23 cellular contexts compared by ENCODE assay signal in genomic region chr11:57746920-57747319, GRCh38. TPM values are rescaled to one million over a fixed set of nuclear protein-coding genes. Genes with fewer than 3 reads are reported as not detected.
DNase-seq lines count a peak whose midpoint lies in the region; ATAC-seq and TF ChIP-seq lines count a peak whose summit lies in the region.
"Had no signal": no experiment of that assay in that cellular context is flagged by ENCODE, and none has a peak within 500 bp of the region (broad histone marks: within the 10 kb centered on the region; RNA-seq: fewer than 3 reads in every experiment).

No MANE protein-coding gene starts in this region.

- DNase-seq in activated naive CD4-positive, alpha-beta T cell treated with anti-CD3 and anti-CD28 coated beads for 36 hours, result no peak
- no peak for DNase-seq in activated naive CD4-positive, alpha-beta T cell treated with anti-CD3 and anti-CD28 coated beads, Interleukin-2, amount 50 U/mL, for 16 hours
- DNase-seq in activated B cell treated with CpG ODN at 0.5 μM for 24 hours (no peak), immature natural killer cell (no peak), osteoblast (ENCODE audit: insufficient read length, low spot score, missing footprints) (no peak), T-helper 9 cell (no peak), dermis blood vessel endothelial cell (no peak)
- no peak for DNase-seq in stimulated activated naive CD8-positive, alpha-beta T cell treated with anti-CD3 and anti-CD28 coated beads, Interleukin-15, Interleukin-2, amounts not matched to agents 100 U/mL and 50 U/mL, for 24 hours
- DNase-seq: DMS53, GOT3, left cardiac atrium, midbrain, NCI-H187, NCI-H226, NCI-H774, Right ventricle myocardium superior, small intestine, SW 1271, trophoblast cell had no signal

- peaks cover 32% of the 10 kb centered on the region for H3K4me1 Mint-ChIP-seq in activated naive CD4-positive, alpha-beta T cell treated with anti-CD3 and anti-CD28 coated beads for 36 hours (ENCODE audit: low read depth)
- peaks cover 31% of the 10 kb centered on the region for H3K4me1 Mint-ChIP-seq in activated B cell treated with CpG ODN at 0.5 μM for 24 hours
- peaks cover 15 to 20% of the 10 kb centered on the region in 2 donors for H3K4me1 Mint-ChIP-seq in immature natural killer cell

- peaks cover 30% of the 10 kb centered on the region for H3K36me3 Mint-ChIP-seq in activated naive CD4-positive, alpha-beta T cell treated with anti-CD3 and anti-CD28 coated beads for 36 hours (ENCODE audit: low read depth)
- H3K36me3 Mint-ChIP-seq in activated B cell treated with CpG ODN at 0.5 μM for 24 hours (ENCODE audit: low read depth), result peaks cover 57% of the 10 kb centered on the region
- peaks cover 6 to 8% (median 8%) of the 10 kb centered on the region in 3 donors for H3K36me3 Mint-ChIP-seq in immature natural killer cell

- H3K27ac ChIP-seq in osteoblast (ENCODE audit: low read depth, low read length), result no peak overlapping the region

- no peak overlapping the region for H3K4me3 Mint-ChIP-seq in activated naive CD4-positive, alpha-beta T cell treated with anti-CD3 and anti-CD28 coated beads for 36 hours
- no peak overlapping the region for H3K4me3 Mint-ChIP-seq in activated B cell treated with CpG ODN at 0.5 μM for 24 hours
- H3K4me3 Mint-ChIP-seq in immature natural killer cell, result no peak overlapping the region
- H3K4me3 Mint-ChIP-seq: CD14-positive monocyte had no signal

- TF ChIP-seq CTCF in activated B cell treated with CpG ODN at 0.5 μM for 24 hours (IDR thresholded peaks at IDR 0.05) (no peak), osteoblast (IDR thresholded peaks at IDR 0.05; ENCODE audit: extremely low read depth, low read depth, low read length) (no peak)

- H3K9me3 ChIP-seq in osteoblast (ENCODE audit: low read depth, low read length), result no peaks in the 10 kb centered on the region

- H3K4me2 ChIP-seq in osteoblast (ENCODE audit: insufficient read depth, low read length), result no peak overlapping the region

- ATAC-seq in activated B cell treated with CpG ODN at 0.5 μM for 24 hours (ENCODE audit: low read depth), result no peak
- ATAC-seq in stimulated activated naive CD8-positive, alpha-beta T cell treated with anti-CD3 and anti-CD28 coated beads, Interleukin-15, Interleukin-2, amounts not matched to agents 100 U/mL and 50 U/mL, for 24 hours, result peak; percentile 22
- ATAC-seq: left cardiac atrium had no signal

- intact Hi-C loops in activated naive CD4-positive, alpha-beta T cell treated with anti-CD3 and anti-CD28 coated beads for 36 hours (cut with micrococcal nuclease), result loop anchor here (10.0 kb wide), 1 partner anchor 1398 kb away; the partner anchor contains the start of gene FAM111A
- intact Hi-C loops in activated B cell treated with CpG ODN at 0.5 μM for 24 hours (cut with micrococcal nuclease), result no loop called here

- H3K27me3 ChIP-seq in osteoblast (ENCODE audit: insufficient read depth, low read length), result no peaks in the 10 kb centered on the region

- peaks cover 10% of the 10 kb centered on the region for H3K4me1 ChIP-seq in osteoblast (ENCODE audit: insufficient read depth, low read length)

- peaks cover 27% of the 10 kb centered on the region for H3K79me2 ChIP-seq in osteoblast (ENCODE audit: insufficient read depth, low read length)

- H4K20me1 ChIP-seq in osteoblast (ENCODE audit: insufficient read depth, low read length), result peaks cover 9% of the 10 kb centered on the region

- H3K27me3 Mint-ChIP-seq in activated naive CD4-positive, alpha-beta T cell treated with anti-CD3 and anti-CD28 coated beads for 36 hours (ENCODE audit: low read depth), result no peaks in the 10 kb centered on the region
- no peaks in the 10 kb centered on the region for H3K27me3 Mint-ChIP-seq in activated B cell treated with CpG ODN at 0.5 μM for 24 hours
- peaks cover 0 to 3% (median 2%) of the 10 kb centered on the region in 3 donors for H3K27me3 Mint-ChIP-seq in immature natural killer cell (ENCODE audit: low read depth in 3 of 3)

- CTCF ChIA-PET in activated naive CD4-positive, alpha-beta T cell treated with anti-CD3 and anti-CD28 coated beads for 36 hours (lab: Charles Lee), result interaction anchor here (0.6 to 7.9 kb wide), 3 partner anchors 13 to 54 kb away, joined by 3 to 64 read pairs (median 3); no protein-coding TSS in a partner anchor
- CTCF ChIA-PET in activated B cell treated with CpG ODN at 0.5 μM for 24 hours (lab: Charles Lee), result interaction anchor here (0.6 to 6.2 kb wide), 3 partner anchors 54 to 421 kb away, joined by 3 to 133 read pairs (median 3); no protein-coding TSS in a partner anchor

- peak overlapping the region; percentile 37 for H3K27ac Mint-ChIP-seq in activated naive CD4-positive, alpha-beta T cell treated with anti-CD3 and anti-CD28 coated beads for 36 hours
- H3K27ac Mint-ChIP-seq in activated B cell treated with CpG ODN at 0.5 μM for 24 hours, result peak overlapping the region; percentile 75
- H3K27ac Mint-ChIP-seq in immature natural killer cell, result peak overlapping the region; percentile 10 to 69 (median 62)

- H3K36me3 ChIP-seq in osteoblast (ENCODE audit: insufficient read depth, low read length), result peaks cover 33% of the 10 kb centered on the region

- POLR2A ChIA-PET in activated B cell treated with CpG ODN at 0.5 μM for 24 hours (lab: Charles Lee), result interaction anchor here (0.5 to 1.3 kb wide), 5 partner anchors 20 to 106 kb away, joined by 3 to 7 read pairs (median 3); no protein-coding TSS in a partner anchor

- H3K4me3 ChIP-seq in osteoblast (ENCODE audit: insufficient read depth, low read length), result no peak overlapping the region

- no peak overlapping the region for H2AFZ ChIP-seq in osteoblast (ENCODE audit: low read length)

- H3K9me3 Mint-ChIP-seq in activated naive CD4-positive, alpha-beta T cell treated with anti-CD3 and anti-CD28 coated beads for 36 hours, result no peaks in the 10 kb centered on the region
- H3K9me3 Mint-ChIP-seq in activated B cell treated with CpG ODN at 0.5 μM for 24 hours (no peaks in the 10 kb centered on the region), immature natural killer cell (no peaks in the 10 kb centered on the region)
- H3K9me3 Mint-ChIP-seq: CD14-positive monocyte had no signal

RNA-seq across cellular contexts. Expression of gene BTBD18, which starts 4.7 kb away (rescaled TPM):
- total RNA-seq in activated naive CD4-positive, alpha-beta T cell treated with anti-CD3 and anti-CD28 coated beads for 36 hours, result not detected
- not detected in 2 replicates for total RNA-seq in activated B cell treated with CpG ODN at 0.5 μM for 24 hours
- under 1 TPM; 0.12 to 0.86 (median 0.25) TPM for polyA plus RNA-seq in immature natural killer cell
- not detected in 2 replicates for total RNA-seq in osteoblast
- total RNA-seq in dermis blood vessel endothelial cell, result not detected in 2 replicates
- total RNA-seq: glomerular endothelial cell, left cardiac atrium, OCI-LY7, Right ventricle myocardium superior had no signal
- polyA plus RNA-seq: AG04450, small intestine had no signal

RNA-seq across cellular contexts. Expression of gene SELENOH, which starts 5.6 kb away (rescaled TPM):
- 100 to 1,000 TPM; 249 to 282 TPM for total RNA-seq in activated naive CD4-positive, alpha-beta T cell treated with anti-CD3 and anti-CD28 coated beads for 36 hours
- total RNA-seq in activated B cell treated with CpG ODN at 0.5 μM for 24 hours (210 and 224 TPM in 2 replicates), osteoblast (58.9 and 68.8 TPM in 2 replicates), dermis blood vessel endothelial cell (73.2 and 139 TPM in 2 replicates)
- polyA plus RNA-seq in immature natural killer cell, result 100 to 1,000 TPM; 157 to 276 (median 190) TPM

RNA-seq across cellular contexts. Expression of gene CTNND1, which starts 14.7 kb away (rescaled TPM):
- total RNA-seq in activated naive CD4-positive, alpha-beta T cell treated with anti-CD3 and anti-CD28 coated beads for 36 hours, result 1 to 10 TPM; 5.5 to 8.5 TPM
- 34.2 and 42.3 TPM in 2 replicates for total RNA-seq in activated B cell treated with CpG ODN at 0.5 μM for 24 hours
- 1 to 10 TPM; 1.1 to 2.5 (median 1.9) TPM for polyA plus RNA-seq in immature natural killer cell
- 126 and 140 TPM in 2 replicates for total RNA-seq in osteoblast
- total RNA-seq in dermis blood vessel endothelial cell, result 298 and 352 TPM in 2 replicates

RNA-seq across cellular contexts. Expression of gene TMX2, which starts 34.5 kb away (rescaled TPM):
- 10 to 100 TPM; 49.8 to 54.7 TPM for total RNA-seq in activated naive CD4-positive, alpha-beta T cell treated with anti-CD3 and anti-CD28 coated beads for 36 hours
- 53.2 and 53.3 TPM in 2 replicates for total RNA-seq in activated B cell treated with CpG ODN at 0.5 μM for 24 hours
- polyA plus RNA-seq in immature natural killer cell, result 100 to 1,000 TPM in 1 of 3 donors, 10 to 100 TPM in 2; 59.3 to 139 (median 72.1) TPM
- total RNA-seq in osteoblast, result 41.3 and 47.8 TPM in 2 replicates
- total RNA-seq in dermis blood vessel endothelial cell, result 44.8 and 71.9 TPM in 2 replicates

RNA-seq across cellular contexts. Expression of gene MED19, which starts 34.9 kb away (rescaled TPM):
- 1 to 10 TPM; 8.2 to 9.0 TPM for total RNA-seq in activated naive CD4-positive, alpha-beta T cell treated with anti-CD3 and anti-CD28 coated beads for 36 hours
- 14.6 and 14.8 TPM in 2 replicates for total RNA-seq in activated B cell treated with CpG ODN at 0.5 μM for 24 hours
- 10 to 100 TPM; 12.6 to 19.7 (median 19.6) TPM for polyA plus RNA-seq in immature natural killer cell
- 13.4 and 13.6 TPM in 2 replicates for total RNA-seq in osteoblast
- 13.1 and 17.6 TPM in 2 replicates for total RNA-seq in dermis blood vessel endothelial cell
